9 cellular contexts compared by ENCODE assay signal in the genomic region with DNA sequence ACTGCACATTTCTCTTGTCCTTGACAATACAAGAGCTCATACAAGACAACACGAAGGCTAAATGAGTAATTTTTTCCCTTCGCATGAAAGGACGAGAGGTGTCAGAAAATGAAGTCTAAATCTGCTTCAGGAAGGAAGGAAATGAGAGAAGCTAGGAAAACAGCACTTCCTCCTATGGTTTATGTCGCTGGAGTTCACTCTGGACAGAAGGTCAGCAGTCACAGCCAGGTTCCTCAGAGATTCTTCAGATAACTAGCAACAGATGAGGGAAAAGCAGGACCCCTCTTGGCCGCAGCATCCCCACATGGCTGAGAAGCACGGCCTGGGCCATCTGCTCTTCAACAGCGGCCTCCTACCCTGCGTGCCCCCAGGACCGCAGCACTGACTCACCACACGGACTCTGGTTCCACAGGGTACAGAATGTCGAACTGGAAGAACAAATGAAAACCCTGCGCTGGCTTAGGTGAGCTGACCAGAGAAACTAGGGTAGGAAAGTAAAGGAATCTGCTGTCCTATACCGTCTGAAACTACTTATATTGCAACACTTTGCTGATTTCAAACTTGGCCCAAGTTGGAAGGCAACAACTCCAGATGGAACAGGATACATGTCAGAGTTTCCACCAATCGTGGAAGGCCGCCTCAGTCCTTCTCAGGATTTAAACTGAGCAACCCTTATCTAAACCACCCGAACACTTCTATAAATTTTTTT. TPM values are rescaled to one million over a fixed set of nuclear protein-coding genes. Genes with fewer than 3 reads are reported as not detected.
DNase-seq lines count a peak whose midpoint lies in the region; TF ChIP-seq lines count a peak whose summit lies in the region.
"Had no signal": no experiment of that assay in that cellular context is flagged by ENCODE, and none has a peak within 500 bp of the region (broad histone marks: within the 10 kb centered on the region; RNA-seq: fewer than 3 reads in every experiment).

No MANE protein-coding gene starts in this region.

- no peaks in the 10 kb centered on the region for H3K27me3 ChIP-seq in esophagus (ENCODE audit: control insufficient read depth in 1 of 2, insufficient read depth in 2 of 2, low read length in 2 of 2)

- no peaks in the 10 kb centered on the region for H3K9me3 ChIP-seq in esophagus (ENCODE audit: control insufficient read depth in 2 of 2, insufficient read depth in 1 of 2, low read depth in 1 of 2, low read length in 1 of 2)

- peaks cover 37% of the 10 kb centered on the region for H3K4me1 Mint-ChIP-seq in nephron progenitor cell
- peaks cover 6 to 11% of the 10 kb centered on the region in 2 donors for H3K4me1 Mint-ChIP-seq in immature natural killer cell

- H3K27me3 Mint-ChIP-seq in nephron progenitor cell (ENCODE audit: low read depth, poor library complexity) (no peaks in the 10 kb centered on the region), immature natural killer cell (ENCODE audit: low read depth in 3 of 3) (peaks cover 0 to 4% (median 0%) of the 10 kb centered on the region in 3 donors)

- WGBS in esophagus, 2 donors: 61 to 64% methylated on average over 16 of the region's 16 CpGs

- H3K4me3 Mint-ChIP-seq in nephron progenitor cell (peak overlapping the region; percentile 35), immature natural killer cell (no peak overlapping the region)

- H3K9me3 Mint-ChIP-seq in nephron progenitor cell: no peaks in the 10 kb centered on the region
- H3K9me3 Mint-ChIP-seq in immature natural killer cell: no peaks in the 10 kb centered on the region

- DNase-seq in AG20443 (ENCODE audit: low spot score): peak; percentile 88
- peak; percentile 53 for DNase-seq in NCI-H446 treated with DMSO at 0.1 percent for 48 hours (lab: John Stamatoyannopoulos, UW)
- DNase-seq in nephron progenitor cell: peak; percentile 21
- no peak for DNase-seq in NCI-H345 treated with DMSO at 0.1 percent for 48 hours (lab: John Stamatoyannopoulos, UW; ENCODE audit: unreplicated experiment)
- no peak for DNase-seq in hippocampal formation (lab: John Stamatoyannopoulos, UW)
- DNase-seq in immature natural killer cell: no peak
- DNase-seq in NCI-H187 (lab: John Stamatoyannopoulos, UW): no peak
- DNase-seq: DMS79 treated with DMSO at 0.1 percent for 48 hours had no signal

- H3K27ac Mint-ChIP-seq in nephron progenitor cell (peak overlapping the region; percentile 92), immature natural killer cell (peak overlapping the region in 1 of 6 donors; percentile 4)

- TF ChIP-seq CTCF in nephron progenitor cell (IDR thresholded peaks at IDR 0.05): no peak

- H3K36me3 ChIP-seq in esophagus (ENCODE audit: control insufficient read depth in 2 of 2, insufficient read depth in 2 of 2, low read length in 1 of 2): no peaks in the 10 kb centered on the region

- no peak overlapping the region for H3K4me3 ChIP-seq in esophagus (ENCODE audit: low read depth in 1 of 2, low read length in 2 of 2)

- peaks cover 3 to 5% of the 10 kb centered on the region in 2 donors for H3K4me1 ChIP-seq in esophagus (ENCODE audit: control insufficient read depth in 2 of 2, insufficient read depth in 2 of 2, low read length in 1 of 2)

- peak overlapping the region; percentile 25 to 86 for H3K27ac ChIP-seq in esophagus (ENCODE audit: low read depth in 2 of 2, low read length in 1 of 2)

- H3K36me3 Mint-ChIP-seq in nephron progenitor cell (ENCODE audit: low read depth): no peaks in the 10 kb centered on the region
- peaks cover 0 to 3% (median 0%) of the 10 kb centered on the region in 3 donors for H3K36me3 Mint-ChIP-seq in immature natural killer cell

RNA-seq across cellular contexts. Expression of a gene that starts 26.3 kb away (rescaled TPM):
- polyA plus RNA-seq in esophagus (1 to 10 TPM; 5.4 to 6.4 TPM), immature natural killer cell (1 to 10 TPM in 1 of 3 donors, under 1 TPM in 1, not detected in 1; 0.41 to 2.8 TPM)

Comparison
In these comparisons a context has a peak if more than half of its experiments do, and no peak if none do; other contexts are left out.
1. DNase-seq: peak in AG20443 (single experiment), NCI-H446 treated with DMSO at 0.1 percent for 48 hours (single experiment) and nephron progenitor cell (single experiment); none in NCI-H345 treated with DMSO at 0.1 percent for 48 hours (single experiment), hippocampal formation (0 of 2), immature natural killer cell (0 of 3) and NCI-H187 (0 of 2).